In genomic region chr11:65112551-65113360, GRCh38 we compare ENCODE assay signal across 8 cellular contexts. TPM values are rescaled to one million over a fixed set of nuclear protein-coding genes. Genes with fewer than 3 reads are reported as not detected.
A peak's percentile ranks its signal among the peaks of the same experiment; 100 is the strongest.
DNase-seq lines count a peak whose midpoint lies in the region; ATAC-seq and TF ChIP-seq lines count a peak whose summit lies in the region.

No MANE protein-coding gene starts in this region.

- no peak for TF ChIP-seq EP300 in ovary (IDR thresholded peaks at IDR 0.05)

- peak; percentile 32 for ATAC-seq in HG02571 (IDR thresholded peaks at IDR 0.05; ENCODE audit: unreplicated experiment)

- 1 to 3% (median 2%) methylated on average over 49 to 57 of the region's 57 CpGs for WGBS in ovary, 3 donors
- under 1% methylated on average over 57 of the region's 57 CpGs for WGBS in urinary bladder

- peak overlapping the region; percentile 90 for H3K4me2 ChIP-seq in OCI-LY3 (ENCODE audit: low read length)

- H3K79me2 ChIP-seq in OCI-LY3 (ENCODE audit: low read length) = peaks cover 28% of the 10 kb centered on the region

- H3K36me3 ChIP-seq in OCI-LY3 (replicated peaks; ENCODE audit: low read depth, low read length) = peaks cover 19% of the 10 kb centered on the region
- no peaks in the 10 kb centered on the region for H3K36me3 ChIP-seq in ovary
- peaks cover 4% of the 10 kb centered on the region for H3K36me3 ChIP-seq in urinary bladder (ENCODE audit: insufficient read depth)

- peak; percentile 95 for TF ChIP-seq CTCF in OCI-LY3 (IDR thresholded peaks at IDR 0.05; ENCODE audit: low read depth, low read length)
- TF ChIP-seq CTCF in ovary (IDR thresholded peaks at IDR 0.05) = peak; percentile 82 to 95 (median 94)

- H2AFZ ChIP-seq in OCI-LY3 (ENCODE audit: low read depth, low read length) = peak overlapping the region; percentile 66

- H3K4me1 ChIP-seq in OCI-LY3 (ENCODE audit: low read length) (peaks cover 31% of the 10 kb centered on the region), ovary (ENCODE audit: insufficient read depth) (peaks cover 16% of the 10 kb centered on the region), urinary bladder (ENCODE audit: insufficient read depth) (no peaks in the 10 kb centered on the region)

- peaks cover 5% of the 10 kb centered on the region for H4K20me1 ChIP-seq in OCI-LY3 (ENCODE audit: insufficient read depth, low read length)

- peak overlapping the region; percentile 85 for H3K9ac ChIP-seq in OCI-LY3 (ENCODE audit: low read length)

- H3K27me3 ChIP-seq in OCI-LY3 (ENCODE audit: low read depth, low read length) (no peaks in the 10 kb centered on the region), ovary (no peaks in the 10 kb centered on the region)

- TF ChIP-seq POLR2A in ovary (IDR thresholded peaks at IDR 0.05) = no peak

- DNase-seq in Daoy (ENCODE audit: low read depth) (peak; percentile 34), glomerular visceral epithelial cell (ENCODE audit: extremely low spot score) (peak; percentile 51), ovary (peak; percentile 66 to 82 (median 78)), pons (ENCODE audit: low spot score) (no peak)
- DNase-seq in activated effector memory CD4-positive, alpha-beta T cell treated with anti-CD3 and anti-CD28 coated beads, Interleukin-2, amount 50 U/mL, for 16 hours = peak; percentile 92

- intact Hi-C loops in ovary (cut with DNase I) = loop anchor here in 2 of 4 donors (5.0 to 10.0 kb wide), 5 partner anchors 72 to 268 kb away; partner anchors contain the start of genes ARL2 (in 2 of the 2), ATG2A (in 1 of the 2), CAPN1 (in 1 of the 2) and CDC42BPG (in 1 of the 2)

- H3K4me3 ChIP-seq in OCI-LY3 (ENCODE audit: low read length) (peak overlapping the region; percentile 87), ovary (peak overlapping the region; percentile 51), urinary bladder (ENCODE audit: low read depth, low read length) (peak overlapping the region; percentile 26)

- H3K9me3 ChIP-seq in OCI-LY3 (ENCODE audit: insufficient read depth, low read length) (no peaks in the 10 kb centered on the region), ovary (no peaks in the 10 kb centered on the region)

- H3K27ac ChIP-seq in OCI-LY3 (ENCODE audit: low read length) (peak overlapping the region; percentile 62), ovary (peak overlapping the region; percentile 32 to 56), urinary bladder (ENCODE audit: low read depth) (no peak overlapping the region)

RNA-seq across cellular contexts. Expression of gene TM7SF2, which starts 1.1 kb away (rescaled TPM):
- total RNA-seq in Daoy (2014; rRNA removed; shearing (Covaris generic)) = 3.2 and 4.0 TPM in 2 replicates
- total RNA-seq in ovary = 100 to 1,000 TPM in 1 of 7 donors, 10 to 100 TPM in 6; 30.0 to 170 (median 63.6) TPM
- 100 to 1,000 TPM in 1 of 2 donors, 10 to 100 TPM in 1; 88.8 to 128 TPM for polyA plus RNA-seq in ovary
- total RNA-seq in urinary bladder = 9.6 TPM
- polyA plus RNA-seq in urinary bladder = 12.1 TPM

RNA-seq across cellular contexts. Expression of gene ZNHIT2, which starts 4.7 kb away (rescaled TPM):
- total RNA-seq in Daoy (2014; rRNA removed; shearing (Covaris generic)) = 18.2 and 36.9 TPM in 2 replicates
- 10 to 100 TPM; 10.0 to 33.7 (median 13.4) TPM for total RNA-seq in ovary
- polyA plus RNA-seq in ovary = 10 to 100 TPM in 1 of 2 donors, not detected in 1; 13.1 TPM
- 2.6 TPM for total RNA-seq in urinary bladder
- polyA plus RNA-seq in urinary bladder = 19.8 TPM

RNA-seq across cellular contexts. Expression of gene FAU, which starts 9.2 kb away (rescaled TPM):
- total RNA-seq in Daoy (2014; rRNA removed; shearing (Covaris generic)) = 578 and 654 TPM in 2 replicates
- total RNA-seq in ovary (1,000 to 10,000 TPM; 1,141 to 2,272 (median 1,835) TPM), urinary bladder (177 TPM)
- polyA plus RNA-seq in ovary (1,000 to 10,000 TPM; 1,053 to 1,798 TPM), urinary bladder (1,282 TPM)

RNA-seq across cellular contexts. Expression of gene MRPL49, which starts 9.4 kb away (rescaled TPM):
- 63.2 and 68.2 TPM in 2 replicates for total RNA-seq in Daoy (2014; rRNA removed; shearing (Covaris generic))
- total RNA-seq in ovary (10 to 100 TPM; 47.1 to 61.8 (median 50.4) TPM), urinary bladder (26.8 TPM)
- polyA plus RNA-seq in ovary (100 to 1,000 TPM in 1 of 2 donors, 10 to 100 TPM in 1; 64.0 to 106 TPM), urinary bladder (55.6 TPM)

RNA-seq across cellular contexts. Expression of gene VPS51, which starts 16.7 kb away (rescaled TPM):
- 333 and 361 TPM in 2 replicates for total RNA-seq in Daoy (2014; rRNA removed; shearing (Covaris generic))
- total RNA-seq in ovary = 100 to 1,000 TPM; 149 to 543 (median 231) TPM
- 100 to 1,000 TPM in 1 of 2 donors, 10 to 100 TPM in 1; 51.1 to 221 TPM for polyA plus RNA-seq in ovary
- 107 TPM for total RNA-seq in urinary bladder
- 167 TPM for polyA plus RNA-seq in urinary bladder

Comparison
In these comparisons a context has a peak if more than half of its experiments do, and no peak if none do; other contexts are left out.
1. H3K4me3 ChIP-seq: peak in every context shown above with its lines; median percentile 87 in OCI-LY3; 51 in ovary; 26 in urinary bladder.